In genomic region chr6:55734256-55734655, GRCh38 we compare ENCODE assay signal across 20 cellular contexts.
A peak's percentile ranks its signal among the peaks of the same experiment; 100 is the strongest.
DNase-seq lines count a peak whose midpoint lies in the region; ATAC-seq and TF ChIP-seq lines count a peak whose summit lies in the region.
"Had no signal": no experiment of that assay in that cellular context is flagged by ENCODE, and none has a peak within 500 bp of the region (broad histone marks: within the 10 kb centered on the region; RNA-seq: fewer than 3 reads in every experiment).

No MANE protein-coding gene starts in this region.

- no peak overlapping the region for H3K4ac ChIP-seq in trophoblast cell (ENCODE audit: low read depth, low read length)

- H3K79me2 ChIP-seq in trophoblast cell (ENCODE audit: control insufficient read depth, insufficient read depth, low read length, poor library complexity) = no peaks in the 10 kb centered on the region

- no peak overlapping the region for H3K9ac ChIP-seq in trophoblast cell (ENCODE audit: low read length)
- H3K9ac ChIP-seq: GM23248 had no signal

- no peak overlapping the region for H2BK5ac ChIP-seq in trophoblast cell (ENCODE audit: low read depth, low read length, poor library complexity)

- H4K8ac ChIP-seq in trophoblast cell (ENCODE audit: low read depth, low read length) = no peak overlapping the region

- H3K4me3 ChIP-seq in RWPE2 (ENCODE audit: severe bottlenecking) = no peak overlapping the region
- H3K4me3 ChIP-seq in epithelial cell of esophagus (ENCODE audit: low read length) = no peak overlapping the region
- no peak overlapping the region for H3K4me3 ChIP-seq in trophoblast cell (ENCODE audit: low read depth, low read length)
- H3K4me3 ChIP-seq: GM23248, MG63, Peyer's patch had no signal

- H3K4me1 ChIP-seq in RWPE2 (ENCODE audit: insufficient read depth, poor library complexity, severe bottlenecking) = peaks cover 7% of the 10 kb centered on the region
- H3K4me1 ChIP-seq in trophoblast cell (ENCODE audit: control insufficient read depth in 1 of 2, insufficient read depth in 2 of 2, low read length in 2 of 2) = peaks cover 3% of the 10 kb centered on the region in 2 experiments
- H3K4me1 ChIP-seq: Peyer's patch had no signal

- no peak overlapping the region for H3K14ac ChIP-seq in trophoblast cell (ENCODE audit: low read length)

- H3K79me1 ChIP-seq in trophoblast cell (ENCODE audit: low read length) = peaks cover 4% of the 10 kb centered on the region

- H3K27ac ChIP-seq in RWPE2 (ENCODE audit: poor library complexity, severe bottlenecking) (no peak overlapping the region), trophoblast cell (ENCODE audit: low read depth, low read length) (peak overlapping the region; percentile 8)
- H3K27ac ChIP-seq: GM23248, Peyer's patch had no signal

- H2BK120ac ChIP-seq in trophoblast cell (ENCODE audit: insufficient read depth, low read length, poor library complexity) = no peak overlapping the region

- no peak overlapping the region for H2AK5ac ChIP-seq in trophoblast cell (ENCODE audit: low read length)

- no peak for TF ChIP-seq CTCF in RWPE2 (IDR thresholded peaks at IDR 0.05; ENCODE audit: poor library complexity, severe bottlenecking)
- no peak for TF ChIP-seq CTCF in epithelial cell of esophagus (IDR thresholded peaks at IDR 0.05; ENCODE audit: insufficient read depth, low read depth, low read length, missing control alignments)

- no peak overlapping the region for H3K23ac ChIP-seq in trophoblast cell (ENCODE audit: low read length)

- TF ChIP-seq RAD21 in Ishikawa (IDR thresholded peaks at IDR 0.05; ENCODE audit: low read depth) = peak; percentile 25; the same call in 1 of the 2 replicates

- TF ChIP-seq EP300 in Ishikawa (IDR thresholded peaks at IDR 0.05; ENCODE audit: borderline replicate concordance) = peak; percentile 82

- H4K91ac ChIP-seq in trophoblast cell (ENCODE audit: low read depth, low read length) = no peak overlapping the region

- no peak overlapping the region for H2BK12ac ChIP-seq in trophoblast cell (ENCODE audit: low read length)

- ATAC-seq in RWPE2 (ENCODE audit: low read depth) (0 out of 3 replicates have a peak, but pooled peaks have one; percentile 38), HG03135 (IDR thresholded peaks at IDR 0.05; ENCODE audit: unreplicated experiment) (no peak)

- H4K12ac ChIP-seq in trophoblast cell (ENCODE audit: low read depth, low read length) = no peak overlapping the region

- no peaks in the 10 kb centered on the region for H3K27me3 ChIP-seq in RWPE2 (ENCODE audit: insufficient read depth, poor library complexity, severe bottlenecking)
- H3K27me3 ChIP-seq in trophoblast cell (ENCODE audit: insufficient read depth, low read length) = no peaks in the 10 kb centered on the region
- H3K27me3 ChIP-seq: MG63, Peyer's patch had no signal

- H3K9me3 ChIP-seq in RWPE2 (ENCODE audit: severe bottlenecking) = no peaks in the 10 kb centered on the region
- peaks cover 5% of the 10 kb centered on the region for H3K9me3 ChIP-seq in trophoblast cell (ENCODE audit: insufficient read depth, low read depth, low read length)
- H3K9me3 ChIP-seq: MG63, Peyer's patch had no signal

- no peak for DNase-seq in RWPE2 (ENCODE audit: low spot score)
- peak; percentile 61 for DNase-seq in epithelial cell of esophagus (ENCODE audit: low read depth)
- DNase-seq in trophoblast cell = peak; percentile 57 to 94
- DNase-seq in mesenteric fat pad (ENCODE audit: low spot score) = no peak
- DNase-seq in NCI-H1436 treated with DMSO at 0.1 percent for 48 hours (lab: John Stamatoyannopoulos, UW) = no peak
- DNase-seq: CD4-positive, CD25-positive, alpha-beta regulatory T cell; DMS79 treated with DMSO at 0.1 percent for 48 hours; GDM1; GM23248; KG1; MG63; NCI-H1105; NCI-H187; NCI-H2171; NCI-H446 treated with DMSO at 0.1 percent for 48 hours; NCI-H774; Peyer's patch; SIG-M5 had no signal

- no peak overlapping the region for H3K18ac ChIP-seq in trophoblast cell (ENCODE audit: low read length)

- H3K4me2 ChIP-seq in trophoblast cell (ENCODE audit: low read length) = no peak overlapping the region

- H2AFZ ChIP-seq in trophoblast cell (ENCODE audit: insufficient read depth, low read length, poor library complexity) = no peak overlapping the region
- H2AFZ ChIP-seq: GM23248 had no signal

- no peaks in the 10 kb centered on the region for H3K36me3 ChIP-seq in RWPE2 (ENCODE audit: low read depth)
- H3K36me3 ChIP-seq in trophoblast cell (ENCODE audit: control insufficient read depth in 1 of 2, insufficient read depth in 2 of 2, low read length in 2 of 2) = no peaks in the 10 kb centered on the region
- H3K36me3 ChIP-seq: MG63, Peyer's patch had no signal

TF ChIP-seq in Ishikawa, 13 proteins besides CTCF, POLR2A, EP300 and RAD21:
- peak; percentile 92 for TF ChIP-seq TEAD4 (IDR thresholded peaks at IDR 0.05)
- peak; percentile 66; the same call in 1 of the 2 replicates for TF ChIP-seq FOXM1 (IDR thresholded peaks at IDR 0.05; ENCODE audit: borderline replicate concordance, low read depth)
- no peak for TF ChIP-seq TAF1 (IDR thresholded peaks at IDR 0.05; ENCODE audit: low read depth)
- TF ChIP-seq NFIC (IDR thresholded peaks at IDR 0.05) = peak; percentile 59; the same call in 1 of the 2 replicates
- TF ChIP-seq REST (IDR thresholded peaks at IDR 0.05; ENCODE audit: low read depth) = no peak
- 0 out of 2 replicates have a peak, but pooled peaks have one; percentile 22 for TF ChIP-seq YY1 (IDR thresholded peaks at IDR 0.05; ENCODE audit: low read depth)
- TF ChIP-seq TCF12 (IDR thresholded peaks at IDR 0.05; ENCODE audit: low read depth) = peak; percentile 74
TF ChIP-seq in Ishikawa: peak in this region for 5.

Comparison
In these comparisons a context has a peak if more than half of its experiments do, and no peak if none do; other contexts are left out.
1. DNase-seq: peak in epithelial cell of esophagus (single experiment) and trophoblast cell (2 of 2); none in RWPE2 (single experiment), mesenteric fat pad (single experiment) and NCI-H1436 treated with DMSO at 0.1 percent for 48 hours (single experiment).